In genomic region chr1:153659175-153659534, GRCh38 we compare ENCODE assay signal across 1 cellular context.
TF ChIP-seq lines count a peak whose summit lies in the region.

No MANE protein-coding gene starts in this region.

TF ChIP-seq in K562, 482 proteins besides CTCF, POLR2A, EP300 and RAD21:
- TF ChIP-seq, protein P1, sequence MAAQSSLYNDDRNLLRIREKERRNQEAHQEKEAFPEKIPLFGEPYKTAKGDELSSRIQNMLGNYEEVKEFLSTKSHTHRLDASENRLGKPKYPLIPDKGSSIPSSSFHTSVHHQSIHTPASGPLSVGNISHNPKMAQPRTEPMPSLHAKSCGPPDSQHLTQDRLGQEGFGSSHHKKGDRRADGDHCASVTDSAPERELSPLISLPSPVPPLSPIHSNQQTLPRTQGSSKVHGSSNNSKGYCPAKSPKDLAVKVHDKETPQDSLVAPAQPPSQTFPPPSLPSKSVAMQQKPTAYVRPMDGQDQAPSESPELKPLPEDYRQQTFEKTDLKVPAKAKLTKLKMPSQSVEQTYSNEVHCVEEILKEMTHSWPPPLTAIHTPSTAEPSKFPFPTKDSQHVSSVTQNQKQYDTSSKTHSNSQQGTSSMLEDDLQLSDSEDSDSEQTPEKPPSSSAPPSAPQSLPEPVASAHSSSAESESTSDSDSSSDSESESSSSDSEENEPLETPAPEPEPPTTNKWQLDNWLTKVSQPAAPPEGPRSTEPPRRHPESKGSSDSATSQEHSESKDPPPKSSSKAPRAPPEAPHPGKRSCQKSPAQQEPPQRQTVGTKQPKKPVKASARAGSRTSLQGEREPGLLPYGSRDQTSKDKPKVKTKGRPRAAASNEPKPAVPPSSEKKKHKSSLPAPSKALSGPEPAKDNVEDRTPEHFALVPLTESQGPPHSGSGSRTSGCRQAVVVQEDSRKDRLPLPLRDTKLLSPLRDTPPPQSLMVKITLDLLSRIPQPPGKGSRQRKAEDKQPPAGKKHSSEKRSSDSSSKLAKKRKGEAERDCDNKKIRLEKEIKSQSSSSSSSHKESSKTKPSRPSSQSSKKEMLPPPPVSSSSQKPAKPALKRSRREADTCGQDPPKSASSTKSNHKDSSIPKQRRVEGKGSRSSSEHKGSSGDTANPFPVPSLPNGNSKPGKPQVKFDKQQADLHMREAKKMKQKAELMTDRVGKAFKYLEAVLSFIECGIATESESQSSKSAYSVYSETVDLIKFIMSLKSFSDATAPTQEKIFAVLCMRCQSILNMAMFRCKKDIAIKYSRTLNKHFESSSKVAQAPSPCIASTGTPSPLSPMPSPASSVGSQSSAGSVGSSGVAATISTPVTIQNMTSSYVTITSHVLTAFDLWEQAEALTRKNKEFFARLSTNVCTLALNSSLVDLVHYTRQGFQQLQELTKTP (IDR thresholded peaks at IDR 0.05; ENCODE audit: low read depth in 1 of 2, partially characterized antibody in 2 of 2), result no peak
- TF ChIP-seq MTF1 (CRISPR knock-in tag; IDR thresholded peaks at IDR 0.05; ENCODE audit: borderline replicate concordance), result no peak
- no peak for TF ChIP-seq PCBP1 (IDR thresholded peaks at IDR 0.05; ENCODE audit: low read depth, low read length, poor library complexity, severe bottlenecking)
- TF ChIP-seq KDM5B (IDR thresholded peaks at IDR 0.05; ENCODE audit: insufficient replicate concordance, low read depth, low read length), result no peak
- no peak for TF ChIP-seq ELF4 (CRISPR knock-in tag; IDR thresholded peaks at IDR 0.05)
- no peak for TF ChIP-seq CHD7 (IDR thresholded peaks at IDR 0.05; ENCODE audit: low read depth, low read length)
- no peak for TF ChIP-seq EGR1 (conservative IDR thresholded peaks at IDR 0.05)
- no peak for TF ChIP-seq ETV6 (IDR thresholded peaks at IDR 0.05; ENCODE audit: borderline replicate concordance in 1 of 2, low read depth in 2 of 2, low read length in 1 of 2)
- TF ChIP-seq ETV6 (CRISPR knock-in tag; IDR thresholded peaks at IDR 0.05; ENCODE audit: borderline replicate concordance), result no peak
- TF ChIP-seq ZZZ3 (IDR thresholded peaks at IDR 0.05), result no peak
- no peak for TF ChIP-seq ZNF146 (CRISPR knock-in tag; IDR thresholded peaks at IDR 0.05; ENCODE audit: unreplicated experiment)
